In the genomic region with DNA sequence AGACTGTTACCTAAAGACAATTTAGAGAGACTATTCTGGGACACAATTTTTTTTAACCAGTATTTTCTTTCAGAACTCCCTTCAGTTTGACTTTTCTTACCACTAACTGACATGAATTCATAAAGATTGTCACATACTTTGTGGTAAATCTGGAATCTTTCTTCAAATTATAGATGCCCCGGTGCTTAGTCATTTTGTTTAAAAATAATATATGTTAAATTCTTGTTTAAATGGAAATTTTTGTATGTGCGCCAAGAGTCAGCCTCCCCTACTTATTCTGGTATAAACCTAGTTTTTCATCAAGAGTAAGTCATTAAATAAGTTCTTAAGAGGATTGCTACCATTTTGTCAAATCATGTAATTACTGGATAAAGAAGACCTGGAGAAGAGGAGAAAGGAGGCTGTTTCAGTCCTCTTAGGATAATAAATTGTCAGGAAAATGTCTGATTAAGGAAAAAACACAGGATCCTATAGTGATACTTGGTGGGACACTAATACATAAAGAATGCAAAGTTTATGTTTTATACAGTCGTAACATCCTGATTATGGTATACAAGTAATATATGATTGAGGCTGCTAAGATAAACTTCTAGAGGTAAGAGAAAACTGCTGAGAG, we compare ENCODE assay signal across 24 cellular contexts.
DNase-seq lines count a peak whose midpoint lies in the region; TF ChIP-seq lines count a peak whose summit lies in the region.
"Had no signal": no experiment of that assay in that cellular context is flagged by ENCODE, and none has a peak within 500 bp of the region (broad histone marks: within the 10 kb centered on the region; RNA-seq: fewer than 3 reads in every experiment).

No MANE protein-coding gene starts in this region.

- H3K4me3 ChIP-seq in HFF-Myc (replicated peaks; ENCODE audit: low read depth, low read length) (no peak overlapping the region), astrocyte of the cerebellum (ENCODE audit: low read depth, low read length) (no peak overlapping the region), fibroblast of the aortic adventitia (ENCODE audit: low read depth, low read length) (no peak overlapping the region)
- H3K4me3 ChIP-seq: ascending aorta; BLaER1 treated with 17β-estradiol and CSF1 and Interleukin-3, amounts not matched to agents 10 nM and 100 nM; heart left ventricle; lower lobe of right lung; ovary; sigmoid colon; vagina had no signal

- intact Hi-C loops in posterior cingulate gyrus (cut with DNase I), result no loop called here

- DNase-seq in HFF-Myc (ENCODE audit: extremely low read depth, low read depth) (peak; percentile 31), astrocyte of the cerebellum (ENCODE audit: low read depth) (peak; percentile 22), fibroblast of the aortic adventitia (ENCODE audit: low read depth) (peak; percentile 36), smooth muscle cell of the brain vasculature (ENCODE audit: low read depth, low spot score) (peak; percentile 18), NAMALWA (ENCODE audit: low spot score) (no peak), posterior cingulate gyrus (no peak)
- no peak for DNase-seq in stimulated activated CD4-positive, alpha-beta T cell treated with anti-CD3 and anti-CD28 coated beads, Interleukin-4, amount 100 ng/mL, for 4 hours
- DNase-seq: activated CD4-positive, alpha-beta T cell treated with anti-CD3 and anti-CD28 coated beads, Interleukin-2, amount 50 U/mL, for 4 hours; activated naive CD4-positive, alpha-beta T cell; activated T-cell treated with anti-CD3 and anti-CD28 coated beads for 4 hours; cortex of kidney; heart left ventricle; immature natural killer cell; lower lobe of right lung; MV-4-11; NCI-H187 treated with DMSO at 0.1 percent for 48 hours; ovary; RPMI8226; sigmoid colon; stimulated activated CD4-positive, alpha-beta T cell treated with anti-CD3 and anti-CD28 coated beads, Interleukin-4, amount 100 ng/mL, for 1 hour; T-helper 1 cell had no signal

- TF ChIP-seq CTCF in HFF-Myc (IDR thresholded peaks at IDR 0.05; ENCODE audit: low read depth, low read length, missing control alignments), result no peak
- no peak for TF ChIP-seq CTCF in astrocyte of the cerebellum (IDR thresholded peaks at IDR 0.05; ENCODE audit: low read depth, low read length, missing control alignments)
- no peak for TF ChIP-seq CTCF in fibroblast of the aortic adventitia (IDR thresholded peaks at IDR 0.05; ENCODE audit: insufficient read depth, low read length)

- in situ Hi-C loops in astrocyte of the cerebellum (cut with HindIII; ENCODE audit: low sequenced_read_pairs), result no loop called here

Comparison
In these comparisons a context has a peak if more than half of its experiments do, and no peak if none do; other contexts are left out.
1. DNase-seq: peak in HFF-Myc (single experiment), astrocyte of the cerebellum (single experiment), fibroblast of the aortic adventitia (single experiment) and smooth muscle cell of the brain vasculature (single experiment); none in stimulated activated CD4-positive, alpha-beta T cell treated with anti-CD3 and anti-CD28 coated beads, Interleukin-4, amount 100 ng/mL, for 4 hours (0 of 2), NAMALWA (single experiment) and posterior cingulate gyrus (0 of 10).